11 cellular contexts compared by ENCODE assay signal in genomic region chr16:11190585-11191565, GRCh38.
DNase-seq lines count a peak whose midpoint lies in the region; ATAC-seq, FAIRE-seq and TF ChIP-seq lines count a peak whose summit lies in the region.
"Had no signal": no experiment of that assay in that cellular context is flagged by ENCODE, and none has a peak within 500 bp of the region (broad histone marks: within the 10 kb centered on the region; RNA-seq: fewer than 3 reads in every experiment).

No MANE protein-coding gene starts in this region.

- no peak overlapping the region for H3K4me3 ChIP-seq in foreskin fibroblast (ENCODE audit: low read depth in 1 of 2, low read length in 2 of 2)
- H3K4me3 ChIP-seq: psoas muscle had no signal

- no peak for ATAC-seq in HG02970 (IDR thresholded peaks at IDR 0.05; ENCODE audit: low FRiP score, unreplicated experiment)
- no peak for ATAC-seq in GM21737 (IDR thresholded peaks at IDR 0.05; ENCODE audit: unreplicated experiment)
- ATAC-seq in HG03457 (IDR thresholded peaks at IDR 0.05; ENCODE audit: unreplicated experiment), result no peak
- ATAC-seq: psoas muscle had no signal

- peak; percentile 64 for FAIRE-seq in GM19239 (lab: Jason Lieb, UNC)

- DNase-seq in DMS 273 (lab: John Stamatoyannopoulos, UW; ENCODE audit: unreplicated experiment) (peak; percentile 68), DMS 273 treated with DMSO at 0.1 percent for 48 hours (lab: John Stamatoyannopoulos, UW) (no peak), GM19239 (ENCODE audit: insufficient read length, low spot score) (no peak), RPMI7951 (ENCODE audit: low read depth) (peak; percentile 35), foreskin fibroblast (peak; percentile 41 to 66)
- DNase-seq: Caco-2, NCI-H774, psoas muscle had no signal

- no peak for TF ChIP-seq CTCF in foreskin fibroblast (IDR thresholded peaks at IDR 0.05; ENCODE audit: low read depth, low read length)

Comparison
In these comparisons a context has a peak if more than half of its experiments do, and no peak if none do; other contexts are left out.
1. DNase-seq: peak in DMS 273 (single experiment), RPMI7951 (single experiment) and foreskin fibroblast (2 of 2); none in DMS 273 treated with DMSO at 0.1 percent for 48 hours (single experiment) and GM19239 (single experiment).